In genomic region chr1:38291906-38292521, GRCh38 we compare ENCODE assay signal across 14 cellular contexts.
DNase-seq lines count a peak whose midpoint lies in the region; ATAC-seq and TF ChIP-seq lines count a peak whose summit lies in the region.
"Had no signal": no experiment of that assay in that cellular context is flagged by ENCODE, and none has a peak within 500 bp of the region (broad histone marks: within the 10 kb centered on the region; RNA-seq: fewer than 3 reads in every experiment).

No MANE protein-coding gene starts in this region.

- H3K27ac Mint-ChIP-seq in CD8-positive, alpha-beta memory T cell: no peak overlapping the region

- no peak for DNase-seq in brain microvascular endothelial cell
- peak; percentile 8 for DNase-seq in inferior parietal cortex (ENCODE audit: extremely low spot score)
- peak; percentile 8 for DNase-seq in putamen (ENCODE audit: low spot score)
- no peak for DNase-seq in dedifferentiated amniotic fluid mesenchymal stem cell (ENCODE audit: extremely low spot score)
- DNase-seq in NCI-H524 treated with DMSO at 0.1 percent for 48 hours (lab: John Stamatoyannopoulos, UW): no peak
- DNase-seq in CD8-positive, alpha-beta memory T cell: no peak
- DNase-seq: ACHN; activated naive CD4-positive, alpha-beta T cell; NCI-H1417 treated with DMSO at 0.1 percent for 48 hours; stimulated activated CD4-positive, alpha-beta T cell treated with anti-CD3 and anti-CD28 coated beads, Interleukin-4, amount 100 ng/mL, for 24 hours had no signal

- H3K4me1 Mint-ChIP-seq in CD8-positive, alpha-beta memory T cell: peaks cover 0 to 5% (median 3%) of the 10 kb centered on the region in 3 donors

- H3K9ac ChIP-seq in ES-I3 (ENCODE audit: low read depth, low read length): peak overlapping the region; percentile 34; the same call in 1 of the 2 replicates
- H3K9ac ChIP-seq: KMS-11 had no signal

- ATAC-seq in HG03342 (IDR thresholded peaks at IDR 0.05; ENCODE audit: unreplicated experiment): no peak
- ATAC-seq: HCT116 had no signal

- H3K27ac ChIP-seq in brain microvascular endothelial cell: no peak overlapping the region
- H3K27ac ChIP-seq in CD8-positive, alpha-beta memory T cell (ENCODE audit: low read depth, low read length): no peak overlapping the region
- H3K27ac ChIP-seq: KMS-11 had no signal

- CTCF ChIA-PET in CD8-positive, alpha-beta memory T cell (lab: Charles Lee): no interaction called here

- H3K36me3 ChIP-seq in ES-I3 (ENCODE audit: insufficient read depth, low read length) (no peaks in the 10 kb centered on the region), brain microvascular endothelial cell (replicated peaks) (no peaks in the 10 kb centered on the region)
- no peaks in the 10 kb centered on the region for H3K36me3 ChIP-seq in CD8-positive, alpha-beta memory T cell (ENCODE audit: insufficient read depth, low read length)

- in situ Hi-C loops in brain microvascular endothelial cell (cut with HindIII; ENCODE audit: low pct_ligation_motif_present, low sequenced_read_pairs): no loop called here

- POLR2A ChIA-PET in CD8-positive, alpha-beta memory T cell (lab: Charles Lee): no interaction called here

- no peaks in the 10 kb centered on the region for H3K36me3 Mint-ChIP-seq in CD8-positive, alpha-beta memory T cell

- 0 out of 2 replicates have a peak, but pooled peaks cover 5% of the 10 kb centered on the region for H3K9me3 ChIP-seq in ES-I3 (ENCODE audit: control insufficient read depth, insufficient read depth, low read length)
- no peaks in the 10 kb centered on the region for H3K9me3 ChIP-seq in CD8-positive, alpha-beta memory T cell (ENCODE audit: low read length)

- H3K4me3 ChIP-seq in brain microvascular endothelial cell (ENCODE audit: low read depth, low read length): peak overlapping the region; percentile 15
- H3K4me3 ChIP-seq in CD8-positive, alpha-beta memory T cell (ENCODE audit: low read length): no peak overlapping the region

- peaks cover 16% of the 10 kb centered on the region for H3K4me1 ChIP-seq in ES-I3 (ENCODE audit: insufficient read depth, low read length)
- no peaks in the 10 kb centered on the region for H3K4me1 ChIP-seq in CD8-positive, alpha-beta memory T cell (ENCODE audit: insufficient read depth, low read length)

- H3K9me3 Mint-ChIP-seq in CD8-positive, alpha-beta memory T cell: no peaks in the 10 kb centered on the region

- H3K27me3 Mint-ChIP-seq in CD8-positive, alpha-beta memory T cell: peaks cover 14 to 65% of the 10 kb centered on the region in 2 donors

- H3K4me3 Mint-ChIP-seq in CD8-positive, alpha-beta memory T cell: no peak overlapping the region

- H3K27me3 ChIP-seq in brain microvascular endothelial cell (replicated peaks): peaks cover 3% of the 10 kb centered on the region
- H3K27me3 ChIP-seq in CD8-positive, alpha-beta memory T cell (ENCODE audit: insufficient read depth, low read length, poor library complexity, severe bottlenecking): peaks cover 9% of the 10 kb centered on the region

- TF ChIP-seq CTCF in brain microvascular endothelial cell (IDR thresholded peaks at IDR 0.05; ENCODE audit: low read depth, low read length, missing control alignments): no peak

Comparison
In these comparisons a context has a peak if more than half of its experiments do, and no peak if none do; other contexts are left out.
1. DNase-seq: peak in inferior parietal cortex (single experiment) and putamen (single experiment); none in brain microvascular endothelial cell (single experiment), dedifferentiated amniotic fluid mesenchymal stem cell (single experiment), NCI-H524 treated with DMSO at 0.1 percent for 48 hours (single experiment) and CD8-positive, alpha-beta memory T cell (0 of 5).